Comparison of ENCODE assay signal across 18 cellular contexts in the genomic region with DNA sequence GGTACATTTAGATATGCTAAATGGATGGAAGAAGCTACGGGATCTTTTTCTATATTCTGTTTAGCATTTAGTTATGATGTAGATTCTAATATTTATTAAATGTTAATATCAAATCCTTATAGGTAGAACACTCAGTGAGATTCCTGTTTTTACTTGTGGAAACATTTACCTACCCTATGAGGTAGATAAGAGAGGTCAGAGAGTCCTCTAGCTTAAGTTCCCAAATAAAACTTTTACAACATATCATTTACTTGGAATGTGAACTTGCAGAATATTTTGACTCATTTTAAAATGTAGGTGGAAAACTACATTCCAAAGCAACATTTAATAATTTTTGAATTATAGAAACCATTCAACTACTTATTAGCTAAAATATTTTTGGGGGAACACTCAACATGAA.
DNase-seq lines count a peak whose midpoint lies in the region; ATAC-seq, FAIRE-seq and TF ChIP-seq lines count a peak whose summit lies in the region.
"Had no signal": no experiment of that assay in that cellular context is flagged by ENCODE, and none has a peak within 500 bp of the region (broad histone marks: within the 10 kb centered on the region; RNA-seq: fewer than 3 reads in every experiment).

No MANE protein-coding gene starts in this region.

- DNase-seq in GM03348 (ENCODE audit: low spot score) = peak; percentile 9
- DNase-seq in left lobe of liver (ENCODE audit: low spot score) = no peak
- no peak for DNase-seq in pancreas
- no peak for DNase-seq in T-helper 2 cell
- DNase-seq in stimulated activated naive CD8-positive, alpha-beta T cell treated with anti-CD3 and anti-CD28 coated beads, Interleukin-15, Interleukin-2, amounts not matched to agents 100 U/mL and 50 U/mL, for 24 hours = no peak
- DNase-seq: BE2C; CD4-positive, alpha-beta memory T cell; DMS53; GF-D8; IMR-90; KBM-7 had no signal

- H3K27ac ChIP-seq in VCaP = peak overlapping the region; percentile 37; the same call in 1 of the 2 replicates
- peak overlapping the region in 2 of 4 donors; percentile 34 to 48 for H3K27ac ChIP-seq in pancreas
- H3K27ac ChIP-seq: A549, C4-2B, HL-60 had no signal

- intact Hi-C loops in pancreas (cut with DNase I) = loop anchor here in 1 of 3 donors (10.0 kb wide), 2 partner anchors 48 to 328 kb away; no protein-coding TSS in a partner anchor

- no peaks in the 10 kb centered on the region for H3K27me3 ChIP-seq in pancreas
- H3K27me3 ChIP-seq: BE2C had no signal

- TF ChIP-seq CTCF in VCaP (conservative IDR thresholded peaks at IDR 0.05) = no peak
- TF ChIP-seq CTCF in pancreas (IDR thresholded peaks at IDR 0.05) = no peak

- H3K4me3 ChIP-seq in pancreas = no peak overlapping the region
- H3K4me3 ChIP-seq: A549, HAP-1 had no signal

- no peaks in the 10 kb centered on the region for H3K36me3 ChIP-seq in pancreas
- H3K36me3 ChIP-seq: BE2C, HAP-1 had no signal

- H3K4me1 ChIP-seq in pancreas = peaks cover 3 to 48% (median 29%) of the 10 kb centered on the region in 3 donors
- H3K4me1 ChIP-seq: BE2C, HAP-1 had no signal

- FAIRE-seq in pancreas (lab: Jason Lieb, UNC) = peak; percentile 93
- FAIRE-seq: A549, H1 had no signal

- ATAC-seq in left lobe of liver (peak; percentile 69), pancreas (peak in 3 of 4 donors; percentile 61 to 89 (median 76)), GM19328 (IDR thresholded peaks at IDR 0.05; ENCODE audit: unreplicated experiment) (no peak)
- no peak for ATAC-seq in stimulated activated naive CD8-positive, alpha-beta T cell treated with anti-CD3 and anti-CD28 coated beads, Interleukin-15, Interleukin-2, amounts not matched to agents 100 U/mL and 50 U/mL, for 24 hours
- ATAC-seq: A549 had no signal

- no peaks in the 10 kb centered on the region for H3K9me3 ChIP-seq in pancreas
- H3K9me3 ChIP-seq: A549, BE2C, HAP-1 had no signal

- WGBS in pancreas, 2 donors = 30 to 35% methylated on average over 1 of the region's 1 CpG

Comparison
In these comparisons a context has a peak if more than half of its experiments do, and no peak if none do; other contexts are left out.
1. ATAC-seq: peak in left lobe of liver (single experiment) and pancreas (3 of 4); none in GM19328 (single experiment) and stimulated activated naive CD8-positive, alpha-beta T cell treated with anti-CD3 and anti-CD28 coated beads, Interleukin-15, Interleukin-2, amounts not matched to agents 100 U/mL and 50 U/mL, for 24 hours (single experiment).